ENCODE assay signal across 1 cellular context in the genomic region with DNA sequence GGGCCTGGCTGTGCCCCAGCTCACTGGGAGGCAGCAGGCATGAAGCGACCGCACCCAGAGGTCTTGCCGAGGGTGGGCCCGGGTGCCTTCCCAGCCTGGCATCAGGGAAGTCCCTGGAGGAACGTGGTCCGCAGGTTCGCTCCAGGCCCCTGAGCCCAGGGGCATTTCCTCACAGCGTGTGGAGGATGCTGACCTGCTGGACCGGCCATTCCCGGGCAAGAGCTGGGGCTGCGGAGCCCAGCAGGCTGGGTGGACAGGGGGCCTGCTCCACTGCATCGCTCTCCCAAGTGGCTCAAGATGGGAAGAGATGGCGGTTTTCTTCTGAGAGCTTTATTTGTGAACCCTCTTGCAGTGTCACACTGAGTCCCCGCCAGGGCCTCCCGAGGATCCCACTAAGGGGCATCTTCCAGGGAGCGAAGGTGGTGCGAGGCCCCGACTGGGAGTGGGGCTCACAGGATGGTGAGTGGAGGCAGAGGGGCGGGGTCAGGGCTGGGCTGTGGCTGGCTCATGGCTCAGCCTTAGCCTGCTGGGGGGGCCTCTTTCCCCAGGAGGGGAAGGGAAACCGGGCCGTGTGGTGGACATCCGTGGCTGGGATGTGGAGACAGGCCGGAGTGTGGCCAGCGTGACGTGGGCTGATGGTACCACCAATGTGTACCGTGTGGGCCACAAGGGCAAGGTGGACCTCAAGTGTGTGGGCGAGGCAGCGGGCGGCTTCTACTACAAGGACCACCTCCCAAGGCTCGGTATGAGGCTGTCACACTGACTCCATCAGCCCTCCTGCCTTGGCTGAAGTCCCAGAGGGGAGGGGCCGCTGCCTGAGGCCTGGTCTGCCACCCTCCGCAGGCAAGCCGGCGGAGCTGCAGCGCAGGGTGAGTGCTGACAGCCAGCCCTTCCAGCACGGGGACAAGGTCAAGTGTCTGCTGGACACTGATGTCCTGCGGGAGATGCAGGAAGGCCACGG.
TF ChIP-seq lines count a peak whose summit lies in the region.

No MANE protein-coding gene starts in this region.

TF ChIP-seq in GM23338, 12 proteins besides CTCF, POLR2A, EP300 and RAD21 (continued from another document):
- TF ChIP-seq, protein P1, sequence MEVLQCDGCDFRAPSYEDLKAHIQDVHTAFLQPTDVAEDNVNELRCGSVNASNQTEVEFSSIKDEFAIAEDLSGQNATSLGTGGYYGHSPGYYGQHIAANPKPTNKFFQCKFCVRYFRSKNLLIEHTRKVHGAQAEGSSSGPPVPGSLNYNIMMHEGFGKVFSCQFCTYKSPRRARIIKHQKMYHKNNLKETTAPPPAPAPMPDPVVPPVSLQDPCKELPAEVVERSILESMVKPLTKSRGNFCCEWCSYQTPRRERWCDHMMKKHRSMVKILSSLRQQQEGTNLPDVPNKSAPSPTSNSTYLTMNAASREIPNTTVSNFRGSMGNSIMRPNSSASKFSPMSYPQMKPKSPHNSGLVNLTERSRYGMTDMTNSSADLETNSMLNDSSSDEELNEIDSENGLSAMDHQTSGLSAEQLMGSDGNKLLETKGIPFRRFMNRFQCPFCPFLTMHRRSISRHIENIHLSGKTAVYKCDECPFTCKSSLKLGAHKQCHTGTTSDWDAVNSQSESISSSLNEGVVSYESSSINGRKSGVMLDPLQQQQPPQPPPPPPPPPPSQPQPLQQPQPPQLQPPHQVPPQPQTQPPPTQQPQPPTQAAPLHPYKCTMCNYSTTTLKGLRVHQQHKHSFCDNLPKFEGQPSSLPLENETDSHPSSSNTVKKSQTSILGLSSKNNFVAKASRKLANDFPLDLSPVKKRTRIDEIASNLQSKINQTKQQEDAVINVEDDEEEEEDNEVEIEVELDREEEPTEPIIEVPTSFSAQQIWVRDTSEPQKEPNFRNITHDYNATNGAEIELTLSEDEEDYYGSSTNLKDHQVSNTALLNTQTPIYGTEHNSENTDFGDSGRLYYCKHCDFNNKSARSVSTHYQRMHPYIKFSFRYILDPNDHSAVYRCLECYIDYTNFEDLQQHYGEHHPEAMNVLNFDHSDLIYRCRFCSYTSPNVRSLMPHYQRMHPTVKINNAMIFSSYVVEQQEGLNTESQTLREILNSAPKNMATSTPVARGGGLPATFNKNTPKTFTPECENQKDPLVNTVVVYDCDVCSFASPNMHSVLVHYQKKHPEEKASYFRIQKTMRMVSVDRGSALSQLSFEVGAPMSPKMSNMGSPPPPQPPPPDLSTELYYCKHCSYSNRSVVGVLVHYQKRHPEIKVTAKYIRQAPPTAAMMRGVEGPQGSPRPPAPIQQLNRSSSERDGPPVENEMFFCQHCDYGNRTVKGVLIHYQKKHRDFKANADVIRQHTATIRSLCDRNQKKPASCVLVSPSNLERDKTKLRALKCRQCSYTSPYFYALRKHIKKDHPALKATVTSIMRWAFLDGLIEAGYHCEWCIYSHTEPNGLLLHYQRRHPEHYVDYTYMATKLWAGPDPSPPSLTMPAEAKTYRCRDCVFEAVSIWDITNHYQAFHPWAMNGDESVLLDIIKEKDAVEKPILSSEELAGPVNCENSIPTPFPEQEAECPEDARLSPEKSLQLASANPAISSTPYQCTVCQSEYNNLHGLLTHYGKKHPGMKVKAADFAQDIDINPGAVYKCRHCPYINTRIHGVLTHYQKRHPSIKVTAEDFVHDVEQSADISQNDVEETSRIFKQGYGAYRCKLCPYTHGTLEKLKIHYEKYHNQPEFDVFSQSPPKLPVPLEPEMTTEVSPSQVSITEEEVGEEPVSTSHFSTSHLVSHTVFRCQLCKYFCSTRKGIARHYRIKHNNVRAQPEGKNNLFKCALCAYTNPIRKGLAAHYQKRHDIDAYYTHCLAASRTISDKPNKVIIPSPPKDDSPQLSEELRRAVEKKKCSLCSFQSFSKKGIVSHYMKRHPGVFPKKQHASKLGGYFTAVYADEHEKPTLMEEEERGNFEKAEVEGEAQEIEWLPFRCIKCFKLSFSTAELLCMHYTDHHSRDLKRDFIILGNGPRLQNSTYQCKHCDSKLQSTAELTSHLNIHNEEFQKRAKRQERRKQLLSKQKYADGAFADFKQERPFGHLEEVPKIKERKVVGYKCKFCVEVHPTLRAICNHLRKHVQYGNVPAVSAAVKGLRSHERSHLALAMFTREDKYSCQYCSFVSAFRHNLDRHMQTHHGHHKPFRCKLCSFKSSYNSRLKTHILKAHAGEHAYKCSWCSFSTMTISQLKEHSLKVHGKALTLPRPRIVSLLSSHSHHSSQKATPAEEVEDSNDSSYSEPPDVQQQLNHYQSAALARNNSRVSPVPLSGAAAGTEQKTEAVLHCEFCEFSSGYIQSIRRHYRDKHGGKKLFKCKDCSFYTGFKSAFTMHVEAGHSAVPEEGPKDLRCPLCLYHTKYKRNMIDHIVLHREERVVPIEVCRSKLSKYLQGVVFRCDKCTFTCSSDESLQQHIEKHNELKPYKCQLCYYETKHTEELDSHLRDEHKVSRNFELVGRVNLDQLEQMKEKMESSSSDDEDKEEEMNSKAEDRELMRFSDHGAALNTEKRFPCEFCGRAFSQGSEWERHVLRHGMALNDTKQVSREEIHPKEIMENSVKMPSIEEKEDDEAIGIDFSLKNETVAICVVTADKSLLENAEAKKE (CRISPR knock-in tag; IDR thresholded peaks at IDR 0.05): no peak
TF ChIP-seq in GM23338: peak in this region for 0.
